10 cellular contexts compared by ENCODE assay signal in genomic region chr2:105324732-105325131, GRCh38. TPM values are rescaled to one million over a fixed set of nuclear protein-coding genes. Genes with fewer than 3 reads are reported as not detected.
DNase-seq lines count a peak whose midpoint lies in the region; ATAC-seq, FAIRE-seq and TF ChIP-seq lines count a peak whose summit lies in the region.
"Had no signal": no experiment of that assay in that cellular context is flagged by ENCODE, and none has a peak within 500 bp of the region (broad histone marks: within the 10 kb centered on the region; RNA-seq: fewer than 3 reads in every experiment).

No MANE protein-coding gene starts in this region.

- no peak for TF ChIP-seq RAD21 in GM12878 (IDR thresholded peaks at IDR 0.05; ENCODE audit: insufficient read depth, low read depth, low read length)

- H2AFZ ChIP-seq in GM12878 (ENCODE audit: control insufficient read depth, low read depth, low read length), result no peak overlapping the region

- peaks cover 86% of the 10 kb centered on the region for H3K79me2 ChIP-seq in GM12878 (ENCODE audit: control insufficient read depth, insufficient read depth, low read length)

- peak overlapping the region; percentile 6 for H3K27ac ChIP-seq in GM12878 (ENCODE audit: control insufficient read depth, insufficient read depth)

- BruUV-seq in GM12878 (replicated peaks; lab: Mats Ljungman, UMichigan), result no TSS peak

- H3K9ac ChIP-seq in GM12878 (ENCODE audit: control insufficient read depth, insufficient read depth, low read length), result no peak overlapping the region

- in situ Hi-C loops in GM12878 (cut with MboI), result no loop called here

- no peaks in the 10 kb centered on the region for H3K9me3 ChIP-seq in GM12878 (replicated peaks; ENCODE audit: control insufficient read depth, insufficient read depth, low read length)

- no peak overlapping the region for H3K4me3 Mint-ChIP-seq in activated naive CD8-positive, alpha-beta T cell
- H3K4me3 Mint-ChIP-seq in activated naive CD8-positive, alpha-beta T cell treated with anti-CD3 and anti-CD28 coated beads for 36 hours, result no peak overlapping the region
- H3K4me3 Mint-ChIP-seq in immature natural killer cell, result no peak overlapping the region

- SMC1A ChIA-PET in GM12878 (lab: Charles Lee; ENCODE audit: uncharacterized antibody, unreplicated experiment), result interaction anchor here (0.6 to 1.2 kb wide), 2 partner anchors 9 to 11 kb away, joined by 4 to 6 read pairs; no protein-coding TSS in a partner anchor

- no peaks in the 10 kb centered on the region for H3K9me3 Mint-ChIP-seq in activated naive CD8-positive, alpha-beta T cell (ENCODE audit: low read depth)
- no peaks in the 10 kb centered on the region for H3K9me3 Mint-ChIP-seq in activated naive CD8-positive, alpha-beta T cell treated with anti-CD3 and anti-CD28 coated beads for 36 hours
- H3K9me3 Mint-ChIP-seq in immature natural killer cell, result no peaks in the 10 kb centered on the region

- peak overlapping the region; percentile 50 for H3K4me2 ChIP-seq in GM12878 (ENCODE audit: control insufficient read depth, insufficient read depth)

- H3K27me3 ChIP-seq in GM12878 (replicated peaks in 1 of 2; ENCODE audit: control insufficient read depth in 2 of 2, insufficient read depth in 2 of 2, low read length in 1 of 2), result no peaks in the 10 kb centered on the region

- TF ChIP-seq EP300 in GM12878 (IDR thresholded peaks at IDR 0.05; ENCODE audit: borderline replicate concordance in 1 of 2, control insufficient read depth in 1 of 2, low read depth in 2 of 2, low read length in 2 of 2), result no peak

- TF ChIP-seq CTCF in GM12878 (IDR thresholded peaks at IDR 0.05 in 2 of 3, conservative IDR thresholded peaks at IDR 0.05 in 1 of 3; ENCODE audit: control insufficient read depth in 2 of 3, extremely low read depth in 1 of 3, insufficient read depth in 1 of 3, low read depth in 3 of 3, low read length in 3 of 3), result no peak

- FAIRE-seq in GM12878 (lab: Jason Lieb, UNC) (no peak), urothelium cell line (lab: Jason Lieb, UNC) (no peak)
- FAIRE-seq: islet of Langerhans had no signal

- intact Hi-C loops in GM12878 (cut with micrococcal nuclease; ENCODE audit: unreplicated experiment), result no loop called here

- peaks cover 0 to 8% of the 10 kb centered on the region in 2 experiments; a peak in 2 of 4 replicates for H3K36me3 ChIP-seq in GM12878 (ENCODE audit: control insufficient read depth in 2 of 2, insufficient read depth in 2 of 2, low read length in 1 of 2)

- POLR2A ChIA-PET in GM12878 (lab: Charles Lee), result no interaction called here

- no peaks in the 10 kb centered on the region for H4K20me1 ChIP-seq in GM12878 (ENCODE audit: control insufficient read depth, insufficient read depth)

- peaks cover 21% of the 10 kb centered on the region for H3K4me1 ChIP-seq in GM12878 (ENCODE audit: control insufficient read depth, insufficient read depth, low read length)

- CTCF ChIA-PET in GM12878 (lab: Yijun Ruan, JAX), result interaction anchor here (0.6 to 1.8 kb wide), 3 partner anchors 14 to 87 kb away, joined by 3 to 4 read pairs (median 3); no protein-coding TSS in a partner anchor

- no peak for TF ChIP-seq POLR2A in GM12878 (IDR thresholded peaks at IDR 0.05; ENCODE audit: low read depth, low read length)

- peaks cover 3% of the 10 kb centered on the region for H3K36me3 Mint-ChIP-seq in activated naive CD8-positive, alpha-beta T cell
- H3K36me3 Mint-ChIP-seq in activated naive CD8-positive, alpha-beta T cell treated with anti-CD3 and anti-CD28 coated beads for 36 hours, result peaks cover 29% of the 10 kb centered on the region
- H3K36me3 Mint-ChIP-seq in immature natural killer cell, result no peaks in the 10 kb centered on the region

- ATAC-seq in GM12878 (no peak), HG02973 (IDR thresholded peaks at IDR 0.05; ENCODE audit: unreplicated experiment) (no peak), GM19324 (IDR thresholded peaks at IDR 0.05; ENCODE audit: low FRiP score, unreplicated experiment) (no peak)

- 98% methylated on average over 4 of the region's 4 CpGs for WGBS in GM12878 (ENCODE audit: insufficient coverage, insufficient replicate concordance, low lambda C conversion rate, missing lambda C conversion rate)

- H3K27me3 Mint-ChIP-seq in activated naive CD8-positive, alpha-beta T cell, result no peaks in the 10 kb centered on the region
- H3K27me3 Mint-ChIP-seq in activated naive CD8-positive, alpha-beta T cell treated with anti-CD3 and anti-CD28 coated beads for 36 hours, result no peaks in the 10 kb centered on the region
- peaks cover 0 to 14% (median 12%) of the 10 kb centered on the region in 3 donors for H3K27me3 Mint-ChIP-seq in immature natural killer cell (ENCODE audit: low read depth in 3 of 3)

- H3K4me3 ChIP-seq in GM12878, result no peak overlapping the region

- DNase-seq in activated naive CD8-positive, alpha-beta T cell treated with anti-CD3 and anti-CD28 coated beads for 36 hours, result no peak
- DNase-seq in GM12878 (ENCODE audit: low read depth, low spot score), result no peak
- DNase-seq in islet precursor cell, result peak; percentile 88
- peak; percentile 67 for DNase-seq in urothelium cell line (ENCODE audit: low spot score)
- DNase-seq in immature natural killer cell, result no peak
- DNase-seq: NCI-H748 treated with DMSO at 0.1 percent for 48 hours had no signal

- H3K4me1 Mint-ChIP-seq in activated naive CD8-positive, alpha-beta T cell (ENCODE audit: low read depth), result peaks cover 65% of the 10 kb centered on the region
- peaks cover 69% of the 10 kb centered on the region for H3K4me1 Mint-ChIP-seq in activated naive CD8-positive, alpha-beta T cell treated with anti-CD3 and anti-CD28 coated beads for 36 hours
- H3K4me1 Mint-ChIP-seq in immature natural killer cell, result peaks cover 36 to 61% of the 10 kb centered on the region in 2 donors

- RAD21 ChIA-PET in GM12878 (lab: Charles Lee; ENCODE audit: unreplicated experiment), result no interaction called here

- peak overlapping the region; percentile 4 for H3K27ac Mint-ChIP-seq in activated naive CD8-positive, alpha-beta T cell
- no peak overlapping the region for H3K27ac Mint-ChIP-seq in activated naive CD8-positive, alpha-beta T cell treated with anti-CD3 and anti-CD28 coated beads for 36 hours
- peak overlapping the region in 1 of 6 donors; percentile 46 for H3K27ac Mint-ChIP-seq in immature natural killer cell

RNA-seq across cellular contexts. Expression of gene TGFBRAP1, which starts 4.8 kb away (rescaled TPM):
- 10 to 100 TPM; 28.7 to 30.1 TPM for total RNA-seq in activated naive CD8-positive, alpha-beta T cell treated with anti-CD3 and anti-CD28 coated beads for 36 hours
- total RNA-seq in GM12878 (2013; cell fraction: nucleolus; rRNA removed), result 28.5 and 29.8 TPM in 2 replicates
- 27.6 and 30.0 TPM in 2 replicates for total RNA-seq in GM12878 (2014; rRNA removed)
- 21.1 and 22.5 TPM in 2 replicates for total RNA-seq in GM12878 (2014; rRNA removed; fragmentation: Illumina TruSeq; extraction: Trizol)
- 35.2 and 37.4 TPM in 2 replicates for total RNA-seq in GM12878 (2021)
- 10.2 TPM for polyA plus RNA-seq in GM12878 (2011; ENCODE audit: low read depth)
- 13.0 and 16.2 TPM in 2 replicates for polyA plus RNA-seq in GM12878 (2011; rRNA removed)
- polyA plus RNA-seq in GM12878 (2011; cell fraction: cytosol; rRNA removed), result 20.0 and 21.0 TPM in 2 replicates
- polyA plus RNA-seq in GM12878 (2011; cell fraction: nucleus; rRNA removed), result 19.8 and 24.6 TPM in 2 replicates
- 14.5 and 15.6 TPM in 2 replicates for polyA plus RNA-seq in GM12878 (2012)
- polyA plus RNA-seq in GM12878 (2014; fragmentation: Illumina TruSeq; extraction: Trizol), result 23.4 and 28.0 TPM in 2 replicates
- 1 to 10 TPM; 7.9 to 8.1 TPM for polyA plus RNA-seq in GM12878 (2014; fragmentation: Nextera tagmentation; extraction: Ambion mirVana)
- polyA plus RNA-seq in GM12878 (2014; rRNA removed), result 26.5 and 28.2 TPM in 2 replicates
- 10 to 100 TPM in 1 of 2 experiments, 1 to 10 TPM in 1; 8.6 to 24.9 TPM for polyA plus RNA-seq in GM12878 (2016; fragmentation: Nextera tagmentation; extraction: Ambion mirVana)
- 26.4 and 31.2 TPM in 2 replicates for polyA minus RNA-seq in GM12878 (2011; rRNA and poly(A)+ RNA removed)
- polyA minus RNA-seq in GM12878 (2011; cell fraction: cytosol; rRNA and poly(A)+ RNA removed), result 12.5 and 13.8 TPM in 2 replicates
- 14.5 and 21.4 TPM in 2 replicates for polyA minus RNA-seq in GM12878 (2011; cell fraction: nucleus; rRNA and poly(A)+ RNA removed)
- polyA plus RNA-seq in immature natural killer cell, result 10 to 100 TPM; 10.7 to 29.8 (median 15.7) TPM

RNA-seq across cellular contexts. Expression of gene C2orf49, which starts 12.6 kb away (rescaled TPM):
- total RNA-seq in activated naive CD8-positive, alpha-beta T cell treated with anti-CD3 and anti-CD28 coated beads for 36 hours, result 10 to 100 TPM; 19.0 to 22.4 TPM
- 38.8 and 40.1 TPM in 2 replicates for total RNA-seq in GM12878 (2013; cell fraction: nucleolus; rRNA removed)
- total RNA-seq in GM12878 (2014; rRNA removed) (7.2 and 7.3 TPM in 2 replicates), GM12878 (2014; rRNA removed; fragmentation: Illumina TruSeq; extraction: Trizol) (15.9 and 16.1 TPM in 2 replicates), GM12878 (2021) (11.3 and 13.2 TPM in 2 replicates)
- 5.6 TPM for polyA plus RNA-seq in GM12878 (2011; ENCODE audit: low read depth)
- polyA plus RNA-seq in GM12878 (2011; rRNA removed) (24.2 and 39.4 TPM in 2 replicates), GM12878 (2014; fragmentation: Illumina TruSeq; extraction: Trizol) (20.8 and 22.2 TPM in 2 replicates), GM12878 (2014; fragmentation: Nextera tagmentation; extraction: Ambion mirVana) (10 to 100 TPM; 15.7 to 19.5 TPM), GM12878 (2014; rRNA removed) (10.0 and 11.4 TPM in 2 replicates), GM12878 (2016; fragmentation: Nextera tagmentation; extraction: Ambion mirVana) (10 to 100 TPM; 13.5 to 15.2 TPM), immature natural killer cell (10 to 100 TPM in 2 of 3 donors, 1 to 10 TPM in 1; 4.6 to 12.2 (median 11.1) TPM)
- 8.5 and 9.2 TPM in 2 replicates for polyA plus RNA-seq in GM12878 (2011; cell fraction: cytosol; rRNA removed)
- 7.9 and 8.6 TPM in 2 replicates for polyA plus RNA-seq in GM12878 (2011; cell fraction: nucleus; rRNA removed)
- 14.0 and 16.8 TPM in 2 replicates for polyA plus RNA-seq in GM12878 (2012)
- 7.2 and 7.8 TPM in 2 replicates for polyA minus RNA-seq in GM12878 (2011; rRNA and poly(A)+ RNA removed)
- polyA minus RNA-seq in GM12878 (2011; cell fraction: cytosol; rRNA and poly(A)+ RNA removed), result 5.1 and 9.5 TPM in 2 replicates
- polyA minus RNA-seq in GM12878 (2011; cell fraction: nucleus; rRNA and poly(A)+ RNA removed), result 6.6 and 9.1 TPM in 2 replicates

Comparison
In these comparisons a context has a peak if more than half of its experiments do, and no peak if none do; other contexts are left out.
1. DNase-seq: peak in islet precursor cell (single experiment) and urothelium cell line (single experiment); none in activated naive CD8-positive, alpha-beta T cell treated with anti-CD3 and anti-CD28 coated beads for 36 hours (single experiment), GM12878 (single experiment) and immature natural killer cell (0 of 3).